1 cellular context compared by ENCODE assay signal in the genomic region with DNA sequence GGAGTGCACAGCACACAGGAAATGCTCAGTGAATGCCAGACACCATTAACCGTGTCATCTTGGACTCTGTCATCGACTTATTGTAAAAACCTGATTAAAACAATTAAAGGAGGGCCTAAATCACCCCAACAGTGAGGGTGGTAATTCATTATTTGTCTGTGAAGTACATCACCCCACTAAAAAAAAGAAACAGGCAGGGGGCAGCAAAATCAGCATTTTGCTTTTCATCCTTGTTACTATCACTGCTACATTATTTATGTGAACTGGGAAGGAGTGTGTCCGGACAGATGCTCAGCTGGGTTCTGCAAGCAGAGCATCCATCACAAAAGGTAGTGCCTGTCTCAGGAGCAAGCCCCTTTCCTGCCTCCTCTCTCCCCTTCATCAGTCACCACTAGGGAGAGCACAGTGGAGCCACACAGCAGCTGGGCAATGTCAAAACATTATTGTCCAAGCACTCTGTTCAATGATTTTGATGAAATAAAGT.
TF ChIP-seq lines count a peak whose summit lies in the region.

No MANE protein-coding gene starts in this region.

TF ChIP-seq in HCT116, 20 proteins besides CTCF, POLR2A, EP300 and RAD21 (continued from another document):
- TF ChIP-seq, protein P1, sequence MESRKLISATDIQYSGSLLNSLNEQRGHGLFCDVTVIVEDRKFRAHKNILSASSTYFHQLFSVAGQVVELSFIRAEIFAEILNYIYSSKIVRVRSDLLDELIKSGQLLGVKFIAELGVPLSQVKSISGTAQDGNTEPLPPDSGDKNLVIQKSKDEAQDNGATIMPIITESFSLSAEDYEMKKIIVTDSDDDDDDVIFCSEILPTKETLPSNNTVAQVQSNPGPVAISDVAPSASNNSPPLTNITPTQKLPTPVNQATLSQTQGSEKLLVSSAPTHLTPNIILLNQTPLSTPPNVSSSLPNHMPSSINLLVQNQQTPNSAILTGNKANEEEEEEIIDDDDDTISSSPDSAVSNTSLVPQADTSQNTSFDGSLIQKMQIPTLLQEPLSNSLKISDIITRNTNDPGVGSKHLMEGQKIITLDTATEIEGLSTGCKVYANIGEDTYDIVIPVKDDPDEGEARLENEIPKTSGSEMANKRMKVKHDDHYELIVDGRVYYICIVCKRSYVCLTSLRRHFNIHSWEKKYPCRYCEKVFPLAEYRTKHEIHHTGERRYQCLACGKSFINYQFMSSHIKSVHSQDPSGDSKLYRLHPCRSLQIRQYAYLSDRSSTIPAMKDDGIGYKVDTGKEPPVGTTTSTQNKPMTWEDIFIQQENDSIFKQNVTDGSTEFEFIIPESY (IDR thresholded peaks at IDR 0.05; ENCODE audit: extremely low read depth, insufficient replicate concordance, low read length) = no peak
- TF ChIP-seq, protein P2, sequence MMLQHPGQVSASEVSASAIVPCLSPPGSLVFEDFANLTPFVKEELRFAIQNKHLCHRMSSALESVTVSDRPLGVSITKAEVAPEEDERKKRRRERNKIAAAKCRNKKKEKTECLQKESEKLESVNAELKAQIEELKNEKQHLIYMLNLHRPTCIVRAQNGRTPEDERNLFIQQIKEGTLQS (IDR thresholded peaks at IDR 0.05) = no peak
- TF ChIP-seq SP1 (IDR thresholded peaks at IDR 0.05; ENCODE audit: low read depth) = no peak
TF ChIP-seq in HCT116: peak in this region for 0.
